Comparison of ENCODE assay signal across 20 cellular contexts in genomic region chr16:4869147-4869790, GRCh38. TPM values are rescaled to one million over a fixed set of nuclear protein-coding genes. Genes with fewer than 3 reads are reported as not detected.
DNase-seq lines count a peak whose midpoint lies in the region; ATAC-seq and TF ChIP-seq lines count a peak whose summit lies in the region.
"Had no signal": no experiment of that assay in that cellular context is flagged by ENCODE, and none has a peak within 500 bp of the region (broad histone marks: within the 10 kb centered on the region; RNA-seq: fewer than 3 reads in every experiment).

No MANE protein-coding gene starts in this region.

- H3K9me3 ChIP-seq in hepatocyte (ENCODE audit: low read depth), result no peaks in the 10 kb centered on the region
- no peaks in the 10 kb centered on the region for H3K9me3 ChIP-seq in neutrophil
- H3K9me3 ChIP-seq: HAP-1 had no signal

- H3K27me3 ChIP-seq in hepatocyte (no peaks in the 10 kb centered on the region), neutrophil (no peaks in the 10 kb centered on the region)

- H2AFZ ChIP-seq in hepatocyte, result no peak overlapping the region

- peaks cover 24% of the 10 kb centered on the region for H3K36me3 Mint-ChIP-seq in activated naive CD8-positive, alpha-beta T cell treated with anti-CD3 and anti-CD28 coated beads, Interleukin-2, amount 50 U/mL, for 24 hours (ENCODE audit: low read depth)

- DNase-seq in DMS79 treated with DMSO at 0.1 percent for 48 hours (lab: John Stamatoyannopoulos, UW) (peak; percentile 7), amniotic epithelial cell (ENCODE audit: low read depth) (peak; percentile 13), hepatocyte (ENCODE audit: low spot score) (peak; percentile 56), NCI-H1436 treated with DMSO at 0.1 percent for 48 hours (lab: John Stamatoyannopoulos, UW) (no peak), HEK293T (ENCODE audit: extremely low spot score) (no peak), SHP77 treated with DMSO at 0.1 percent for 48 hours (lab: John Stamatoyannopoulos, UW) (no peak)
- no peak for DNase-seq in activated naive CD8-positive, alpha-beta T cell treated with anti-CD3 and anti-CD28 coated beads, Interleukin-2, amount 50 U/mL, for 24 hours
- DNase-seq: activated CD4-positive, CD25-positive, alpha-beta regulatory T cell; GF-D8; KBM-7; MV-4-11; NCI-H2029 treated with DMSO at 0.1 percent for 48 hours; NCI-H510A treated with DMSO at 0.1 percent for 48 hours; SIG-M5; stimulated activated CD4-positive, alpha-beta T cell treated with anti-CD3 and anti-CD28 coated beads, Interleukin-4, amount 100 ng/mL, for 4 hours; substantia nigra; T-helper 17 cell had no signal

- peaks cover 24% of the 10 kb centered on the region for H4K20me1 ChIP-seq in hepatocyte (ENCODE audit: insufficient read depth, poor library complexity, severe bottlenecking)

- POLR2A ChIA-PET in HEK293T (lab: Yijun Ruan, JAX), result no interaction called here

- ATAC-seq in activated naive CD8-positive, alpha-beta T cell treated with anti-CD3 and anti-CD28 coated beads, Interleukin-2, amount 50 U/mL, for 24 hours, result no peak
- ATAC-seq: T-helper 17 cell had no signal

- no peak overlapping the region for H3K27ac Mint-ChIP-seq in activated naive CD8-positive, alpha-beta T cell treated with anti-CD3 and anti-CD28 coated beads, Interleukin-2, amount 50 U/mL, for 24 hours
- H3K27ac Mint-ChIP-seq: T-helper 17 cell had no signal

- WGBS in hepatocyte (ENCODE audit: low lambda C conversion rate, missing lambda C conversion rate), result 80% methylated on average over 13 of the region's 13 CpGs

- peaks cover 50% of the 10 kb centered on the region for H3K79me2 ChIP-seq in hepatocyte

- H3K4me1 ChIP-seq in hepatocyte (ENCODE audit: insufficient read depth), result peaks cover 24% of the 10 kb centered on the region
- peaks cover 54 to 62% of the 10 kb centered on the region in 2 experiments for H3K4me1 ChIP-seq in neutrophil (ENCODE audit: control insufficient read depth in 1 of 2, insufficient read depth in 1 of 2, low read depth in 1 of 2, low read length in 1 of 2)
- H3K4me1 ChIP-seq: HAP-1 had no signal

- H3K9me3 Mint-ChIP-seq in activated naive CD8-positive, alpha-beta T cell treated with anti-CD3 and anti-CD28 coated beads, Interleukin-2, amount 50 U/mL, for 24 hours, result no peaks in the 10 kb centered on the region

- no peaks in the 10 kb centered on the region for H3K4me1 Mint-ChIP-seq in activated naive CD8-positive, alpha-beta T cell treated with anti-CD3 and anti-CD28 coated beads, Interleukin-2, amount 50 U/mL, for 24 hours

- no peak for TF ChIP-seq CTCF in hepatocyte (IDR thresholded peaks at IDR 0.05; ENCODE audit: poor library complexity)
- no peak for TF ChIP-seq CTCF in neutrophil (IDR thresholded peaks at IDR 0.05)

- peak overlapping the region; percentile 73 for H3K27ac ChIP-seq in hepatocyte
- H3K27ac ChIP-seq in neutrophil, result peak overlapping the region; percentile 81

- no peak overlapping the region for H3K4me3 Mint-ChIP-seq in activated naive CD8-positive, alpha-beta T cell treated with anti-CD3 and anti-CD28 coated beads, Interleukin-2, amount 50 U/mL, for 24 hours

- no peak overlapping the region for H3K4me2 ChIP-seq in hepatocyte

- CTCF ChIA-PET in HEK293T (lab: Yijun Ruan, JAX), result no interaction called here

- H3K36me3 ChIP-seq in hepatocyte (replicated peaks; ENCODE audit: insufficient read depth, low read depth) (no peaks in the 10 kb centered on the region), neutrophil (peaks cover 77% of the 10 kb centered on the region)

- H3K9me2 ChIP-seq in hepatocyte (replicated peaks; ENCODE audit: insufficient read depth), result no peaks in the 10 kb centered on the region

- H3K4me3 ChIP-seq in hepatocyte, result no peak overlapping the region
- H3K4me3 ChIP-seq in neutrophil (ENCODE audit: low read depth in 1 of 2, low read length in 1 of 2), result no peak overlapping the region
- H3K4me3 ChIP-seq: HAP-1, skin epidermis had no signal

- H3K27me3 Mint-ChIP-seq in activated naive CD8-positive, alpha-beta T cell treated with anti-CD3 and anti-CD28 coated beads, Interleukin-2, amount 50 U/mL, for 24 hours, result no peaks in the 10 kb centered on the region
- H3K27me3 Mint-ChIP-seq: T-helper 17 cell had no signal

TF ChIP-seq in HEK293T, 16 proteins besides CTCF, POLR2A, EP300 and RAD21:
- no peak for TF ChIP-seq NFRKB (IDR thresholded peaks at IDR 0.05)
- TF ChIP-seq HDGF (IDR thresholded peaks at IDR 0.05; ENCODE audit: borderline replicate concordance), result no peak
- no peak for TF ChIP-seq SP1 (IDR thresholded peaks at IDR 0.05)
- TF ChIP-seq ARNT (IDR thresholded peaks at IDR 0.05), result no peak
- no peak for TF ChIP-seq FOXM1 (IDR thresholded peaks at IDR 0.05; ENCODE audit: borderline replicate concordance)
- no peak for TF ChIP-seq FOXA1 (IDR thresholded peaks at IDR 0.05)
- no peak for TF ChIP-seq LEF1 (IDR thresholded peaks at IDR 0.05; ENCODE audit: borderline replicate concordance)
- TF ChIP-seq TARDBP (IDR thresholded peaks at IDR 0.05), result no peak
- no peak for TF ChIP-seq FOXK2 (IDR thresholded peaks at IDR 0.05)
- TF ChIP-seq ZNF384 (IDR thresholded peaks at IDR 0.05), result no peak
- no peak for TF ChIP-seq CTBP1 (IDR thresholded peaks at IDR 0.05; ENCODE audit: borderline replicate concordance)
- TF ChIP-seq BHLHE40 (IDR thresholded peaks at IDR 0.05; ENCODE audit: borderline replicate concordance), result no peak
- TF ChIP-seq ELF4 (IDR thresholded peaks at IDR 0.05), result no peak
- TF ChIP-seq PKNOX1 (IDR thresholded peaks at IDR 0.05), result no peak
TF ChIP-seq in HEK293T: peak in this region for 0.

RNA-seq across cellular contexts. Expression of gene UBN1, which starts 22.0 kb away (rescaled TPM):
- 21.4 and 28.1 TPM in 2 replicates for total RNA-seq in hepatocyte
- 19.1 and 24.3 TPM in 2 replicates for polyA plus RNA-seq in hepatocyte

RNA-seq across cellular contexts. Expression of gene GLYR1, which starts 22.2 kb away (rescaled TPM):
- total RNA-seq in hepatocyte, result 46.5 and 49.5 TPM in 2 replicates
- polyA plus RNA-seq in hepatocyte, result 47.2 and 56.9 TPM in 2 replicates

Comparison
In these comparisons a context has a peak if more than half of its experiments do, and no peak if none do; other contexts are left out.
1. DNase-seq: peak in DMS79 treated with DMSO at 0.1 percent for 48 hours (single experiment), amniotic epithelial cell (single experiment) and hepatocyte (single experiment); none in NCI-H1436 treated with DMSO at 0.1 percent for 48 hours (single experiment), activated naive CD8-positive, alpha-beta T cell treated with anti-CD3 and anti-CD28 coated beads, Interleukin-2, amount 50 U/mL, for 24 hours (single experiment), HEK293T (single experiment) and SHP77 treated with DMSO at 0.1 percent for 48 hours (single experiment).